In the genomic region with DNA sequence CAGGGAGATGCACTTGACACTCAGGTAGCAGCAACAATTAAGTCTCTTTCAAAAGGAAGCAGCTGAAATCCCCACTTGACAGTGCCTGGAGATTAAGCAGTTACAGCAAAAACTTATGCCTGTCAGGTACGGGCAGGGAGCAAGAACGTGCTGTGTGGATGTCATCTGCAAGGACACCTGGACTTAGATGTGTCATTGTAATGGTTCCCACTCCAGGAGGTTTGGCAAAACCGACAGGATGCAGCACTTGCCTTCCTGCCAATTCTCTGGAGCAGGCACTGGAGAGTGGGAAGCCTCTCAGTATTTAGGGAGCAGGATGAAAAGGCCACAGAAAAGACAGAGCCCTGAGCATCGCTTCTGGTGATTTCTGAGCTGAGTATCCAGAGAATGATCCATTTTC, we compare ENCODE assay signal across 20 cellular contexts.
"Had no signal": no experiment of that assay in that cellular context is flagged by ENCODE, and none has a peak within 500 bp of the region (broad histone marks: within the 10 kb centered on the region; RNA-seq: fewer than 3 reads in every experiment).

No MANE protein-coding gene starts in this region.

- H3K36me3 Mint-ChIP-seq: memory B cell had no signal

- H3K4me1 Mint-ChIP-seq: memory B cell, nephron had no signal

- H3K4me3 Mint-ChIP-seq: memory B cell; nephron; stimulated activated naive CD8-positive, alpha-beta T cell treated with anti-CD3 and anti-CD28 coated beads, Interleukin-15, Interleukin-2, amounts not matched to agents 100 ng/mL and 50 ng/mL, for 24 hours had no signal

- H3K9me3 ChIP-seq: ascending aorta, colonic mucosa, esophagus squamous epithelium, gastroesophageal sphincter, right lobe of liver, suprapubic skin had no signal

- H3K9me3 Mint-ChIP-seq: stimulated activated naive CD8-positive, alpha-beta T cell treated with anti-CD3 and anti-CD28 coated beads, Interleukin-15, Interleukin-2, amounts not matched to agents 100 ng/mL and 50 ng/mL, for 24 hours had no signal

- DNase-seq: activated CD4-positive, alpha-beta T cell treated with anti-CD3 and anti-CD28 coated beads for 1 hour; activated gamma-delta T cell treated with Interleukin-2 at 50 U/mL for 16 hours; activated T-cell treated with anti-CD3 and anti-CD28 coated beads, Interleukin-2, amount 50 U/mL, for 1 hour; brain microvascular endothelial cell; colonic mucosa; esophagus squamous epithelium; heart left ventricle; islet precursor cell; left colon; right lobe of liver; stimulated activated CD4-positive, alpha-beta T cell treated with anti-CD3 and anti-CD28 coated beads, Interleukin-1b, Interleukin-23, amount 100 ng/mL, for 48 hours had no signal

- ATAC-seq: activated naive CD4-positive, alpha-beta T cell treated with anti-CD3 and anti-CD28 coated beads, Interleukin-2, amount 50 U/mL, for 72 hours; gastroesophageal sphincter; heart left ventricle; right lobe of liver had no signal

- H3K36me3 ChIP-seq: ascending aorta, brain microvascular endothelial cell, colonic mucosa, esophagus squamous epithelium, gastroesophageal sphincter, heart left ventricle, right lobe of liver, suprapubic skin, tibial nerve had no signal

- H3K27ac ChIP-seq: ascending aorta, brain microvascular endothelial cell, colonic mucosa, esophagus squamous epithelium, gastroesophageal sphincter, heart left ventricle, right lobe of liver, skin epidermis, suprapubic skin, tibial nerve had no signal

- H3K27ac Mint-ChIP-seq: activated naive CD4-positive, alpha-beta T cell treated with anti-CD3 and anti-CD28 coated beads, Interleukin-2, amount 50 U/mL, for 72 hours; memory B cell; nephron; stimulated activated naive CD8-positive, alpha-beta T cell treated with anti-CD3 and anti-CD28 coated beads, Interleukin-15, Interleukin-2, amounts not matched to agents 100 ng/mL and 50 ng/mL, for 24 hours had no signal

- H3K4me3 ChIP-seq: ascending aorta, colonic mucosa, esophagus squamous epithelium, gastroesophageal sphincter, heart left ventricle, right lobe of liver, skin epidermis, suprapubic skin, tibial nerve had no signal

- H3K27me3 ChIP-seq: ascending aorta, brain microvascular endothelial cell, colonic mucosa, esophagus squamous epithelium, gastroesophageal sphincter, heart left ventricle, right lobe of liver, suprapubic skin, tibial nerve had no signal
